Comparison of ENCODE assay signal across 8 cellular contexts in the genomic region with DNA sequence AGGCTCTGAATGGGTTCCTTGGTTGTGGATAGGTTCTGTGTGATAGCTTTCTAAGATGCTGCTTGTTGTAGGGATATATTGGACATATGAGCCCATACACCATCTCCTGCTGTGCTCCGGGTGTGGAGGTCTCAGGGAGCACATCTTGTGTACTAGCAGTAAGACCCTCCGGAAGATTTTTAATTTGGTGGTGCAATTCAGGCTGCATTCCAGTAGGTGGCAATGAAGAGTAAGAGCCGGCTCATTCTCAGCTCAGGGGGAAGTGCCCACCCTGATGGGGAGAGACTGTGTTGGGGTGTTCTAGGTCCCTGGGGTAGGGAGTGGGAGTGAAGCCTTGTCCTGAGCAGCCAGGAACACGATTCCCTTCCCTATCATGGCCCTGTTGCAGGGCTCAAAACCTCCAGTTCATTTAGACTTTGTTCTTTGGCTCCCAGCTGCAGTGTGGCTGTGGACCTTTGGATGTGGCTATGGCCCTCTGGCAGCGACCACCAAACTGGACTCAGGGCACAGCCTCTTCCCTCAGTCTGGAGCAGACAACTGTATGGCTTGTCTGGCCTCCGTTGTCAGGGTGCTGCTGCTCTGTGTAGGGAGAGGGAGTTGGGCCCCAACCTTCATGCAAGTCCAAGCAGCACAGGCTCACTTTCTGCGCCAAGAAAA.
DNase-seq lines count a peak whose midpoint lies in the region; ATAC-seq and TF ChIP-seq lines count a peak whose summit lies in the region.

No MANE protein-coding gene starts in this region.

- TF ChIP-seq CTCF in brain (conservative IDR thresholded peaks at IDR 0.05) (peak; percentile 58 to 80), nephron (IDR thresholded peaks at IDR 0.05; ENCODE audit: unreplicated experiment in 3 of 3) (peak; percentile 48 to 77 (median 63))

- ATAC-seq in GM19328 (IDR thresholded peaks at IDR 0.05; ENCODE audit: unreplicated experiment): no peak

- no peak overlapping the region for H3K27ac Mint-ChIP-seq in brain
- no peak overlapping the region for H3K27ac Mint-ChIP-seq in nephron

- H3K27me3 Mint-ChIP-seq in brain (no peaks in the 10 kb centered on the region), nephron (ENCODE audit: low read depth) (peaks cover 7% of the 10 kb centered on the region)

- H3K9me3 Mint-ChIP-seq in brain (peaks cover 0 to 2% (median 0%) of the 10 kb centered on the region in 5 experiments), nephron (no peaks in the 10 kb centered on the region)

- no peaks in the 10 kb centered on the region for H3K4me1 Mint-ChIP-seq in brain
- no peaks in the 10 kb centered on the region for H3K4me1 Mint-ChIP-seq in nephron

- H3K4me3 Mint-ChIP-seq in brain: no peak overlapping the region
- no peak overlapping the region for H3K4me3 Mint-ChIP-seq in nephron

- DNase-seq in NCI-H748 treated with DMSO at 0.1 percent for 48 hours (lab: John Stamatoyannopoulos, UW) (peak; percentile 1), NCI-H748 (lab: John Stamatoyannopoulos, UW; ENCODE audit: unreplicated experiment) (no peak), HT-29 (ENCODE audit: low spot score) (peak; percentile 47), SHP77 treated with DMSO at 0.1 percent for 48 hours (lab: John Stamatoyannopoulos, UW) (no peak)
- DNase-seq in activated CD8-positive, alpha-beta memory T cell treated with anti-CD3 and anti-CD28 coated beads, Interleukin-2, amount 50 U/mL, for 48 hours: no peak

- no peaks in the 10 kb centered on the region for H3K36me3 Mint-ChIP-seq in brain
- H3K36me3 Mint-ChIP-seq in nephron (ENCODE audit: low read depth): no peaks in the 10 kb centered on the region

Comparison
In these comparisons a context has a peak if more than half of its experiments do, and no peak if none do; other contexts are left out.
1. DNase-seq: peak in NCI-H748 treated with DMSO at 0.1 percent for 48 hours (single experiment) and HT-29 (single experiment); none in NCI-H748 (single experiment), SHP77 treated with DMSO at 0.1 percent for 48 hours (single experiment) and activated CD8-positive, alpha-beta memory T cell treated with anti-CD3 and anti-CD28 coated beads, Interleukin-2, amount 50 U/mL, for 48 hours (single experiment).